Comparison of ENCODE assay signal across 1 cellular context in genomic region chr14:19380137-19380536, GRCh38.
TF ChIP-seq lines count a peak whose summit lies in the region.

No MANE protein-coding gene starts in this region.

TF ChIP-seq in HEK293, 187 proteins besides CTCF, POLR2A, EP300 and RAD21 (continued from another document):
- TF ChIP-seq AEBP2 (tag by site-specific recombination; IDR thresholded peaks at IDR 0.05; ENCODE audit: borderline replicate concordance) (0 out of 2 replicates have a peak, but pooled peaks have one; percentile 12), ZNF394 (tag by site-specific recombination; IDR thresholded peaks at IDR 0.05; ENCODE audit: borderline replicate concordance) (peak; percentile 61; the same call in 1 of the 2 replicates), ZXDB (tag by site-specific recombination; IDR thresholded peaks at IDR 0.05) (0 out of 2 replicates have a peak, but pooled peaks have one; percentile 19), ZNF202 (tag by site-specific recombination; IDR thresholded peaks at IDR 0.05; ENCODE audit: borderline replicate concordance) (0 out of 2 replicates have a peak, but pooled peaks have one; percentile 42), ZBTB11 (tag by site-specific recombination; conservative IDR thresholded peaks at IDR 0.05; ENCODE audit: low read depth) (peak; percentile 64), ZNF426 (tag by site-specific recombination; IDR thresholded peaks at IDR 0.05) (peak; percentile 59), ZNF518A (tag by site-specific recombination; conservative IDR thresholded peaks at IDR 0.05; ENCODE audit: low read depth) (peak; percentile 69)
